1 cellular context compared by ENCODE assay signal in genomic region chr10:129897851-129898463, GRCh38.
TF ChIP-seq lines count a peak whose summit lies in the region.

No MANE protein-coding gene starts in this region.

TF ChIP-seq in H1, 55 proteins besides CTCF, POLR2A, EP300 and RAD21:
- TF ChIP-seq JUND (IDR thresholded peaks at IDR 0.05; ENCODE audit: low read length) (no peak), SIN3A (conservative IDR thresholded peaks at IDR 0.05 in 1 of 2, IDR thresholded peaks at IDR 0.05 in 1 of 2; ENCODE audit: low read depth in 1 of 2, low read length in 2 of 2) (no peak), BACH1 (IDR thresholded peaks at IDR 0.05; ENCODE audit: low read length) (no peak), PHF8 (conservative IDR thresholded peaks at IDR 0.05; ENCODE audit: low read depth, low read length) (no peak), CEBPB (IDR thresholded peaks at IDR 0.05; ENCODE audit: low read depth, low read length) (no peak), HDAC6 (IDR thresholded peaks at IDR 0.05; ENCODE audit: low read depth, low read length) (no peak), HDAC2 (IDR thresholded peaks at IDR 0.05; ENCODE audit: borderline replicate concordance in 1 of 2, low read depth in 2 of 2, low read length in 2 of 2) (no peak), KDM5A (IDR thresholded peaks at IDR 0.05; ENCODE audit: low read length) (no peak), SP2 (IDR thresholded peaks at IDR 0.05; ENCODE audit: low read length) (no peak), TBP (IDR thresholded peaks at IDR 0.05; ENCODE audit: low read depth, low read length) (no peak), EZH2 (IDR thresholded peaks at IDR 0.05; ENCODE audit: low read depth, low read length, severe bottlenecking) (no peak), CHD7 (IDR thresholded peaks at IDR 0.05; ENCODE audit: insufficient replicate concordance, low read length) (no peak), CHD2 (IDR thresholded peaks at IDR 0.05; ENCODE audit: low read length) (no peak)
